8 cellular contexts compared by ENCODE assay signal in the genomic region with DNA sequence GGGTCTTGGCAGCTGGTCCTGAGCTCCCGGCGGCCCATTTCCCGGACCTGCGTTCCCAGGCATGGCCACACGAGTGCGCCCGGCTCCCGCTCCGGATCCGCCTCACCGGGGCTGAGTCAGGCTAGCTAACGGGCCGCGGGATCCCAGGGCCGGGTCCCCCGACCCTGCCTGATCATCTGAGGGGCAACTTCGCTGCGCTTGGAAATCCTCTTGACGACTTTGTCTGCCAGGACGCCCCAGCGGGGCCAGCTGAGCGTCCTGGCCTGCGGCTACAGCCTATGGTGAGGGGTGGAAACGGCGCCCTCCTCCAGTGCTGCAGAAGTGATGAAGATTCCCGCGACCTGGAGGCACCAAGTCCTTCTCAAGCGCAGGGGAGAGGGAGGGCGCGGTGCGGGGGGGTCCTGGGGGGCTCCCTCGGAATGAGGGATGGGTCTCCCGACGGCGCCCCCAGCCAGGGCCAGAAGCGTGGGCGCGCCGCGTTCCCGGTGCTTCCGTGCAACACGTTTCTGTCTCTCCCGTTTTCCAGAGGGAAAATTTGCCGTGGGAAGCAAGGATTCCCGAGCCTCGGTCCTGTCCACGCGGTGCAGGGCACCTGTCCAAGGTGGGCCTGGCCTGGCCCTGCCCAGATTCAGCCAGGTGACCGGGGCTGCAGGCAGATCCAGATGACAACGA.
DNase-seq lines count a peak whose midpoint lies in the region; ATAC-seq, FAIRE-seq and TF ChIP-seq lines count a peak whose summit lies in the region.

No MANE protein-coding gene starts in this region.

- intact Hi-C loops in endothelial cell of umbilical vein (cut with micrococcal nuclease): loop anchor here (1.0 to 5.0 kb wide), 4 partner anchors 73 to 1837 kb away; a partner anchor contains a TSS

- no peaks in the 10 kb centered on the region for H3K79me2 ChIP-seq in endothelial cell of umbilical vein (ENCODE audit: control insufficient read depth, insufficient read depth, low read length)

- no peaks in the 10 kb centered on the region for H3K36me3 ChIP-seq in endothelial cell of umbilical vein (ENCODE audit: control insufficient read depth in 2 of 2, extremely low read depth in 1 of 2, insufficient read depth in 2 of 2, low read length in 2 of 2)

- H3K27me3 ChIP-seq in endothelial cell of umbilical vein (ENCODE audit: control insufficient read depth in 2 of 2, insufficient read depth in 2 of 2, low read length in 2 of 2): peaks cover 0 to 2% of the 10 kb centered on the region in 2 experiments

- H3K27ac ChIP-seq in endothelial cell of umbilical vein (ENCODE audit: insufficient read depth, low read depth, low read length): no peak overlapping the region

- H3K9ac ChIP-seq in endothelial cell of umbilical vein (replicated peaks; ENCODE audit: extremely low read depth, insufficient read depth, low read length): peak overlapping the region; percentile 34

- DNase-seq in NCI-H146 (lab: John Stamatoyannopoulos, UW): peak; percentile 57
- peak; percentile 74 for DNase-seq in activated CD8-positive, alpha-beta memory T cell treated with anti-CD3 and anti-CD28 coated beads, Interleukin-2, amount 10 ng/mL, durations not matched to agents 7 days and 5 days
- DNase-seq in endothelial cell of umbilical vein (ENCODE audit: low read depth, low spot score): peak; percentile 51
- DNase-seq in mucosa of gallbladder (ENCODE audit: low spot score): peak; percentile 49
- peak; percentile 6 to 39 for DNase-seq in stimulated activated CD8-positive, alpha-beta memory T cell treated with anti-CD3 and anti-CD28 coated beads, Interleukin-4, amount 100 ng/mL, for 4 hours (ENCODE audit: low read depth in 2 of 2, low spot score in 1 of 2)
- no peak for DNase-seq in NCI-H1105 (lab: John Stamatoyannopoulos, UW)

- H3K9me1 ChIP-seq in endothelial cell of umbilical vein (replicated peaks; ENCODE audit: control insufficient read depth, extremely low read depth, insufficient read depth, low read length): no peaks in the 10 kb centered on the region

- no peak for TF ChIP-seq POLR2A in endothelial cell of umbilical vein (IDR thresholded peaks at IDR 0.05; ENCODE audit: low read depth, low read length)

- H3K27me3 Mint-ChIP-seq in activated CD8-positive, alpha-beta memory T cell treated with anti-CD3 and anti-CD28 coated beads, Interleukin-2, amount 10 ng/mL, durations not matched to agents 7 days and 5 days: peaks cover 20% of the 10 kb centered on the region

- FAIRE-seq in endothelial cell of umbilical vein (lab: Jason Lieb, UNC): peak; percentile 87

- peaks cover 9% of the 10 kb centered on the region for H3K4me1 Mint-ChIP-seq in activated CD8-positive, alpha-beta memory T cell treated with anti-CD3 and anti-CD28 coated beads, Interleukin-2, amount 10 ng/mL, durations not matched to agents 7 days and 5 days

- H3K9me3 ChIP-seq in endothelial cell of umbilical vein (replicated peaks; ENCODE audit: control insufficient read depth, insufficient read depth, low read length): no peaks in the 10 kb centered on the region

- dilution Hi-C loops in endothelial cell of umbilical vein (cut with MboI; ENCODE audit: extremely low pct_ligation_motif_present, low sequenced_read_pairs): no loop called here

- peak; percentile 95 for ATAC-seq in GM18498 (IDR thresholded peaks at IDR 0.05; ENCODE audit: unreplicated experiment)
- ATAC-seq in HG02610 (IDR thresholded peaks at IDR 0.05; ENCODE audit: unreplicated experiment): peak; percentile 85
- ATAC-seq in activated CD8-positive, alpha-beta memory T cell treated with anti-CD3 and anti-CD28 coated beads, Interleukin-2, amount 10 ng/mL, durations not matched to agents 7 days and 5 days: peak; percentile 88

- CTCF ChIA-PET in activated CD8-positive, alpha-beta memory T cell treated with anti-CD3 and anti-CD28 coated beads, Interleukin-2, amount 10 ng/mL, durations not matched to agents 7 days and 5 days (lab: Charles Lee): interaction anchor here (0.6 to 11.1 kb wide), 32 partner anchors 8 to 1846 kb away, joined by 3 to 238 read pairs (median 3); a partner anchor contains a TSS
- CTCF ChIA-PET in endothelial cell of umbilical vein (lab: Charles Lee): interaction anchor here (0.6 to 9.7 kb wide), 49 partner anchors 8 to 1862 kb away, joined by 3 to 510 read pairs (median 5); a partner anchor contains a TSS

- peak overlapping the region; percentile 73 for H3K4me2 ChIP-seq in endothelial cell of umbilical vein (ENCODE audit: insufficient read depth, low read length)

- H3K4me3 Mint-ChIP-seq in activated CD8-positive, alpha-beta memory T cell treated with anti-CD3 and anti-CD28 coated beads, Interleukin-2, amount 10 ng/mL, durations not matched to agents 7 days and 5 days: peak overlapping the region; percentile 42

- no peaks in the 10 kb centered on the region for H3K9me3 Mint-ChIP-seq in activated CD8-positive, alpha-beta memory T cell treated with anti-CD3 and anti-CD28 coated beads, Interleukin-2, amount 10 ng/mL, durations not matched to agents 7 days and 5 days (ENCODE audit: low read depth)

- POLR2A ChIA-PET in endothelial cell of umbilical vein (lab: Charles Lee): no interaction called here

- TF ChIP-seq CTCF in endothelial cell of umbilical vein (IDR thresholded peaks at IDR 0.05; ENCODE audit: extremely low read depth in 1 of 2, insufficient read depth in 1 of 2, low read depth in 1 of 2, low read length in 2 of 2): peak; percentile 75 to 90

- H4K20me1 ChIP-seq in endothelial cell of umbilical vein (replicated peaks; ENCODE audit: control insufficient read depth, extremely low read depth, insufficient read depth, low read length): no peaks in the 10 kb centered on the region

- peaks cover 13% of the 10 kb centered on the region for H3K4me1 ChIP-seq in endothelial cell of umbilical vein (ENCODE audit: control insufficient read depth, extremely low read depth, insufficient read depth, low read length)

- H3K36me3 Mint-ChIP-seq in activated CD8-positive, alpha-beta memory T cell treated with anti-CD3 and anti-CD28 coated beads, Interleukin-2, amount 10 ng/mL, durations not matched to agents 7 days and 5 days: no peaks in the 10 kb centered on the region

- peak overlapping the region; percentile 94 for H2AFZ ChIP-seq in endothelial cell of umbilical vein (ENCODE audit: low read depth, low read length)

- BruUV-seq in endothelial cell of umbilical vein (replicated peaks; lab: Mats Ljungman, UMichigan): no TSS peak

- H3K27ac Mint-ChIP-seq in activated CD8-positive, alpha-beta memory T cell treated with anti-CD3 and anti-CD28 coated beads, Interleukin-2, amount 10 ng/mL, durations not matched to agents 7 days and 5 days: no peak overlapping the region

- H3K4me3 ChIP-seq in endothelial cell of umbilical vein (replicated peaks in 1 of 3; ENCODE audit: insufficient read depth in 1 of 3, low read depth in 1 of 3, low read length in 3 of 3): peak overlapping the region; percentile 15 to 53 (median 33)

TF ChIP-seq in endothelial cell of umbilical vein, 7 proteins besides CTCF, POLR2A, EP300 and RAD21:
- TF ChIP-seq FOS (IDR thresholded peaks at IDR 0.05; ENCODE audit: borderline replicate concordance, insufficient read depth, low read length): peak; percentile 19
- no peak for TF ChIP-seq JUN (IDR thresholded peaks at IDR 0.05; ENCODE audit: borderline replicate concordance, insufficient read depth, insufficient read length, low read depth)
- no peak for TF ChIP-seq POLR2AphosphoS5 (IDR thresholded peaks at IDR 0.05; ENCODE audit: insufficient read depth, low read depth, low read length)
